Comparison of ENCODE assay signal across 8 cellular contexts in the genomic region with DNA sequence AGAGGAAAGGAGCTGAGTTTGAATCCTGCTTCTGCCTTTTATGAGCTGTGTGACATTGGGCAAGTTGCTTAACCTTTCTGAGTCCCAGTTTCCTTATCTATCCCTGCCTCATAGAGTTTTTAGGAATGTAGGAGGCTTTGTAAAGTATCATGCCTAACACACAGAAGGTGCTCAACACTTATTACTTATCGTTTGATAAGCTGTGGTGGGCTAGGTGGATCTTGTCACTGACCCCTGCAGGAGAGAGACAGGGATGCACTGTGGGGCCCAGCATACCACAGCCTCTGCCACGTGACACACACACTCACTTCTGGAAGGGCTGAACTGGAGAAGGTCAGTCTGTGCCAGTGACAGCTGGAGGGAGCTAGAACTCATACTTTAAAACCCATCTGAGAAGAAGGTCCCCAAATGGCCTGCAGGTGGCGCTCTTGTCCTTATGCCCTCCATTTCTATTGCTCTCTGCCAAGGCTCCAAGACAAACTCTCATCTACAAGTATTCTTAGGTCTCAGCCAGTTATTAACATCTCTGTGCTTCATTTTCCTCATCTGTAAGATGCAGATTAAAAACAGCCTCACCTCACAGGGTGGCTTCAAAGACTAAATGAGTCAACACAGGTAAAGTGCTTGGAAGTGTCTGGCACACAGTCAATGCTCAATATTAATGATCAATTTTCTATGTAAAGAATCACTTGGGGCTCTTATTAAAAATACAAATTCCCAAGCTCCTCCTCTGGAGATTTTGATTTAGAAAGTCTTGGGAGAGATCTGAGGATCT. TPM values are rescaled to one million over a fixed set of nuclear protein-coding genes. Genes with fewer than 3 reads are reported as not detected.
DNase-seq lines count a peak whose midpoint lies in the region; ATAC-seq and TF ChIP-seq lines count a peak whose summit lies in the region.

No MANE protein-coding gene starts in this region.

- POLR2A ChIA-PET in GM10248 (lab: Yijun Ruan, JAX) = no interaction called here

- peak; percentile 69 for TF ChIP-seq CTCF in GM10248 (IDR thresholded peaks at IDR 0.05; ENCODE audit: control extremely low read depth, extremely low read depth, low read depth, missing control alignments)

- no peaks in the 10 kb centered on the region for H3K9me3 Mint-ChIP-seq in activated naive CD8-positive, alpha-beta T cell treated with anti-CD3 and anti-CD28 coated beads for 36 hours

- peak; percentile 73 for ATAC-seq in left ventricle myocardium superior
- ATAC-seq in HG03045 (IDR thresholded peaks at IDR 0.05; ENCODE audit: unreplicated experiment) = no peak

- H3K27me3 Mint-ChIP-seq in activated naive CD8-positive, alpha-beta T cell treated with anti-CD3 and anti-CD28 coated beads for 36 hours = no peaks in the 10 kb centered on the region

- no peak overlapping the region for H3K27ac Mint-ChIP-seq in activated naive CD8-positive, alpha-beta T cell treated with anti-CD3 and anti-CD28 coated beads for 36 hours

- intact Hi-C loops in left ventricle myocardium superior (cut with micrococcal nuclease) = no loop called here

- H3K4me3 Mint-ChIP-seq in activated naive CD8-positive, alpha-beta T cell treated with anti-CD3 and anti-CD28 coated beads for 36 hours = no peak overlapping the region

- H3K4me1 Mint-ChIP-seq in activated naive CD8-positive, alpha-beta T cell treated with anti-CD3 and anti-CD28 coated beads for 36 hours = no peaks in the 10 kb centered on the region

- H3K36me3 Mint-ChIP-seq in activated naive CD8-positive, alpha-beta T cell treated with anti-CD3 and anti-CD28 coated beads for 36 hours = no peaks in the 10 kb centered on the region

- peak; percentile 79 for DNase-seq in GM10248 (ENCODE audit: extremely low spot score)
- peak; percentile 98 for DNase-seq in H4 (ENCODE audit: low spot score)
- peak; percentile 97 for DNase-seq in LHCN-M2 (ENCODE audit: low read depth)
- peak; percentile 31 for DNase-seq in SHP77 treated with DMSO at 0.1 percent for 48 hours (lab: John Stamatoyannopoulos, UW)
- DNase-seq in activated naive CD8-positive, alpha-beta T cell treated with anti-CD3 and anti-CD28 coated beads for 36 hours = peak; percentile 40
- DNase-seq in left ventricle myocardium superior = peak; percentile 71
- DNase-seq in renal cortical epithelial cell (ENCODE audit: low read depth) = peak; percentile 85

- CTCF ChIA-PET in GM10248 (lab: Yijun Ruan, JAX) = interaction anchor here (0.6 to 6.8 kb wide), 32 partner anchors 10 to 438 kb away, joined by 3 to 71 read pairs (median 4); partner anchors contain the start of gene HACD2

RNA-seq across cellular contexts. Expression of gene HACD2, which starts 57.5 kb away (rescaled TPM):
- 23.7 and 30.5 TPM in 2 replicates for total RNA-seq in H4 (2014; rRNA removed; shearing (Covaris generic))
- total RNA-seq in LHCN-M2 (2014; rRNA removed) = 20.5 and 23.7 TPM in 2 replicates
- 13.3 TPM for polyA plus RNA-seq in LHCN-M2 (2012)
- total RNA-seq in activated naive CD8-positive, alpha-beta T cell treated with anti-CD3 and anti-CD28 coated beads for 36 hours = 10 to 100 TPM; 30.7 to 31.0 TPM
- 10.5 TPM for total RNA-seq in left ventricle myocardium superior
- total RNA-seq in renal cortical epithelial cell = 30.7 and 70.6 TPM in 2 replicates

Comparison
In these comparisons a context has a peak if more than half of its experiments do, and no peak if none do; other contexts are left out.
1. DNase-seq: peak in every context shown above with its lines; median percentile 98 in H4; 97 in LHCN-M2; 85 in renal cortical epithelial cell; 79 in GM10248; 71 in left ventricle myocardium superior; 40 in activated naive CD8-positive, alpha-beta T cell treated with anti-CD3 and anti-CD28 coated beads for 36 hours; 31 in SHP77 treated with DMSO at 0.1 percent for 48 hours.